ENCODE assay signal across 1 cellular context in genomic region chr1:39391741-39392679, GRCh38.
TF ChIP-seq lines count a peak whose summit lies in the region.

No MANE protein-coding gene starts in this region.

TF ChIP-seq in HCT116, 20 proteins besides CTCF, POLR2A, EP300 and RAD21 (continued from another document):
- peak; percentile 61 for TF ChIP-seq YY1 (IDR thresholded peaks at IDR 0.05; ENCODE audit: extremely low read depth, insufficient replicate concordance, low read depth, low read length)
- no peak for TF ChIP-seq EGR1 (IDR thresholded peaks at IDR 0.05; ENCODE audit: low read depth)
- peak; percentile 75 for TF ChIP-seq SIN3A (IDR thresholded peaks at IDR 0.05; ENCODE audit: low read depth)
- TF ChIP-seq CBX3 (IDR thresholded peaks at IDR 0.05; ENCODE audit: low read depth), result peak; percentile 90
